8 cellular contexts compared by ENCODE assay signal in genomic region chr5:154058055-154059038, GRCh38. TPM values are rescaled to one million over a fixed set of nuclear protein-coding genes. Genes with fewer than 3 reads are reported as not detected.
DNase-seq lines count a peak whose midpoint lies in the region; ATAC-seq and TF ChIP-seq lines count a peak whose summit lies in the region.

No MANE protein-coding gene starts in this region.

- H3K36me3 Mint-ChIP-seq in Calu3 (ENCODE audit: insufficient read depth, unreplicated experiment): no peaks in the 10 kb centered on the region
- H3K36me3 Mint-ChIP-seq in activated naive CD8-positive, alpha-beta T cell treated with anti-CD3 and anti-CD28 coated beads, Interleukin-2, amount 10 ng/mL, durations not matched to agents 7 days and 5 days: peaks cover 13% of the 10 kb centered on the region

- intact Hi-C loops in Calu3 (cut with micrococcal nuclease; ENCODE audit: unreplicated experiment): no loop called here
- intact Hi-C loops in posterior vena cava (cut with DNase I): no loop called here
- intact Hi-C loops in dorsolateral prefrontal cortex (cut with DNase I): no loop called here

- H3K9me3 Mint-ChIP-seq in Calu3 (ENCODE audit: low read depth, unreplicated experiment): no peaks in the 10 kb centered on the region
- H3K9me3 Mint-ChIP-seq in activated naive CD8-positive, alpha-beta T cell treated with anti-CD3 and anti-CD28 coated beads, Interleukin-2, amount 10 ng/mL, durations not matched to agents 7 days and 5 days: no peaks in the 10 kb centered on the region

- ATAC-seq in GM19397 (IDR thresholded peaks at IDR 0.05; ENCODE audit: unreplicated experiment): peak; percentile 62
- ATAC-seq in HG03442 (IDR thresholded peaks at IDR 0.05; ENCODE audit: unreplicated experiment): peak; percentile 64
- peak; percentile 47 for ATAC-seq in activated naive CD8-positive, alpha-beta T cell treated with anti-CD3 and anti-CD28 coated beads, Interleukin-2, amount 10 ng/mL, durations not matched to agents 7 days and 5 days (ENCODE audit: low read depth)

- H3K27ac ChIP-seq in dorsolateral prefrontal cortex: no peak overlapping the region

- no peak overlapping the region for H3K27ac Mint-ChIP-seq in Calu3 (ENCODE audit: unreplicated experiment)
- peak overlapping the region; percentile 52 for H3K27ac Mint-ChIP-seq in activated naive CD8-positive, alpha-beta T cell treated with anti-CD3 and anti-CD28 coated beads, Interleukin-2, amount 10 ng/mL, durations not matched to agents 7 days and 5 days

- H3K9me3 ChIP-seq in MG63: no peaks in the 10 kb centered on the region

- H3K27me3 ChIP-seq in MG63 (no peaks in the 10 kb centered on the region), dorsolateral prefrontal cortex (no peaks in the 10 kb centered on the region)

- peaks cover 27% of the 10 kb centered on the region for H3K4me1 Mint-ChIP-seq in Calu3 (ENCODE audit: low read depth, unreplicated experiment)
- peaks cover 14% of the 10 kb centered on the region for H3K4me1 Mint-ChIP-seq in activated naive CD8-positive, alpha-beta T cell treated with anti-CD3 and anti-CD28 coated beads, Interleukin-2, amount 10 ng/mL, durations not matched to agents 7 days and 5 days

- DNase-seq in Calu3 (peak; percentile 81), MG63 (no peak), SIG-M5 (lab: John Stamatoyannopoulos, UW) (no peak), posterior vena cava (ENCODE audit: low spot score) (no peak), dorsolateral prefrontal cortex (no peak)
- DNase-seq in activated naive CD8-positive, alpha-beta T cell treated with anti-CD3 and anti-CD28 coated beads, Interleukin-2, amount 10 ng/mL, durations not matched to agents 7 days and 5 days: no peak

- CTCF ChIA-PET in Calu3 (lab: Charles Lee): interaction anchor here (0.6 to 2.7 kb wide), 5 partner anchors 11 to 83 kb away, joined by 3 to 17 read pairs (median 3); partner anchors contain the start of genes FAM114A2 and MFAP3

- H3K4me3 ChIP-seq in MG63 (no peak overlapping the region), dorsolateral prefrontal cortex (no peak overlapping the region)

- TF ChIP-seq CTCF in Calu3 (IDR thresholded peaks at IDR 0.05; ENCODE audit: unreplicated experiment) (no peak), dorsolateral prefrontal cortex (IDR thresholded peaks at IDR 0.05 in 54 of 56, conservative IDR thresholded peaks at IDR 0.05 in 2 of 56; ENCODE audit: low read depth in 1 of 56, partially characterized antibody in 56 of 56) (no peak)

- peaks cover 15% of the 10 kb centered on the region for H3K36me3 ChIP-seq in MG63

- POLR2A ChIA-PET in activated naive CD8-positive, alpha-beta T cell treated with anti-CD3 and anti-CD28 coated beads, Interleukin-2, amount 10 ng/mL, durations not matched to agents 7 days and 5 days (lab: Charles Lee): interaction anchor here (1.1 to 1.7 kb wide), 4 partner anchors 10 to 131 kb away, joined by 3 to 13 read pairs (median 6); partner anchors contain the start of genes FAM114A2 and MFAP3

- H3K27me3 Mint-ChIP-seq in Calu3 (ENCODE audit: unreplicated experiment): peaks cover 47% of the 10 kb centered on the region
- H3K27me3 Mint-ChIP-seq in activated naive CD8-positive, alpha-beta T cell treated with anti-CD3 and anti-CD28 coated beads, Interleukin-2, amount 10 ng/mL, durations not matched to agents 7 days and 5 days: no peaks in the 10 kb centered on the region

- BruUV-seq in Calu3 (replicated peaks; lab: Mats Ljungman, UMichigan): no TSS peak

- H3K4me3 Mint-ChIP-seq in Calu3 (ENCODE audit: low read depth, unreplicated experiment): no peak overlapping the region
- H3K4me3 Mint-ChIP-seq in activated naive CD8-positive, alpha-beta T cell treated with anti-CD3 and anti-CD28 coated beads, Interleukin-2, amount 10 ng/mL, durations not matched to agents 7 days and 5 days: peak overlapping the region; percentile 9

RNA-seq across cellular contexts. Expression of gene MFAP3, which starts 19.6 kb away (rescaled TPM):
- total RNA-seq in Calu3 (2022): 34.4 and 39.3 TPM in 2 replicates
- 10 to 100 TPM; 26.0 to 26.1 TPM for total RNA-seq in activated naive CD8-positive, alpha-beta T cell treated with anti-CD3 and anti-CD28 coated beads, Interleukin-2, amount 10 ng/mL, durations not matched to agents 7 days and 5 days
- total RNA-seq in MG63 (2014; rRNA removed; shearing (Covaris generic); ENCODE audit: low replicate concordance): 37.2 and 38.1 TPM in 2 replicates
- 10 to 100 TPM; 26.0 to 26.6 TPM for total RNA-seq in posterior vena cava
- 10 to 100 TPM; 25.7 to 62.3 (median 41.0) TPM for total RNA-seq in dorsolateral prefrontal cortex

RNA-seq across cellular contexts. Expression of gene FAM114A2, which starts 19.6 kb away (rescaled TPM):
- total RNA-seq in Calu3 (2022): 21.3 and 23.5 TPM in 2 replicates
- total RNA-seq in activated naive CD8-positive, alpha-beta T cell treated with anti-CD3 and anti-CD28 coated beads, Interleukin-2, amount 10 ng/mL, durations not matched to agents 7 days and 5 days: 10 to 100 TPM; 25.8 to 28.6 TPM
- 28.1 and 36.1 TPM in 2 replicates for total RNA-seq in MG63 (2014; rRNA removed; shearing (Covaris generic); ENCODE audit: low replicate concordance)
- 10 to 100 TPM; 35.3 to 37.9 TPM for total RNA-seq in posterior vena cava
- total RNA-seq in dorsolateral prefrontal cortex: 10 to 100 TPM; 20.0 to 50.8 (median 32.7) TPM
